In genomic region chr14:57851354-57851753, GRCh38 we compare ENCODE assay signal across 8 cellular contexts. TPM values are rescaled to one million over a fixed set of nuclear protein-coding genes. Genes with fewer than 3 reads are reported as not detected.
"Had no signal": no experiment of that assay in that cellular context is flagged by ENCODE, and none has a peak within 500 bp of the region (broad histone marks: within the 10 kb centered on the region; RNA-seq: fewer than 3 reads in every experiment).

No MANE protein-coding gene starts in this region.

- H3K36me3 ChIP-seq: HAP-1 had no signal

- DNase-seq: GM23248, GOT3, H7, IMR-90 had no signal

- H3K9me3 ChIP-seq: HAP-1 had no signal

- H3K9ac ChIP-seq: GM23248 had no signal

- H3K4me1 ChIP-seq: HAP-1 had no signal

- H3K4me3 ChIP-seq: GM23248, HAP-1 had no signal

- H3K27ac ChIP-seq: GM23248 had no signal

- ATAC-seq: HCT116 had no signal

- H2AFZ ChIP-seq: GM23248 had no signal

RNA-seq across cellular contexts. Expression of gene SLC35F4, which starts 14.5 kb away (rescaled TPM):
- total RNA-seq: GM23248, H4, H7, HT-29, IMR-90 had no signal
